In the genomic region with DNA sequence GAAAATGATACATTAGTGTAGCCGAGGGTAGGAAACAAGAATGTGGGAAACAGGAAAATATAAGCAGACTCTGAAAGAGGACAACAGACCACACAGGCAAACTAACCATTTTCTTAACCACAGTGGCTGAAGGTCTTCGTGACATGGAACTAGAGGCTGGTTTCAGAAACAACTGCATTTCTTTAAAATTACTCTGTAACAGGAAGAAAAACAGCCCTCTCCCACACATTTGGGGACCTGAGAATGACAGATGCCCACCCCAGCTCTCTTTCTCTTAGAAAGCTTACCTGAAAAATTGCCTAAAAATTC, we compare ENCODE assay signal across 14 cellular contexts. TPM values are rescaled to one million over a fixed set of nuclear protein-coding genes. Genes with fewer than 3 reads are reported as not detected.
DNase-seq lines count a peak whose midpoint lies in the region; ATAC-seq lines count a peak whose summit lies in the region.
"Had no signal": no experiment of that assay in that cellular context is flagged by ENCODE, and none has a peak within 500 bp of the region (broad histone marks: within the 10 kb centered on the region; RNA-seq: fewer than 3 reads in every experiment).

No MANE protein-coding gene starts in this region.

- no peak overlapping the region for H3K4me2 ChIP-seq in neuronal stem cell (ENCODE audit: insufficient read depth, low read length, poor library complexity, severe bottlenecking)

- H4K8ac ChIP-seq in neuronal stem cell (ENCODE audit: low read depth, low read length) = no peak overlapping the region

- no peaks in the 10 kb centered on the region for H3K79me1 ChIP-seq in neuronal stem cell (ENCODE audit: low read depth, low read length)

- H3K4ac ChIP-seq in neuronal stem cell (ENCODE audit: low read length) = no peak overlapping the region

- H3K9ac ChIP-seq in neuronal stem cell (ENCODE audit: low read depth, low read length, poor library complexity) = no peak overlapping the region

- no peak overlapping the region for H3K4me3 ChIP-seq in neuronal stem cell (ENCODE audit: low read length in 2 of 2)

- ATAC-seq in GM19025 (IDR thresholded peaks at IDR 0.05; ENCODE audit: low read depth, unreplicated experiment) (peak; percentile 49), GM21723 (IDR thresholded peaks at IDR 0.05; ENCODE audit: unreplicated experiment) (peak; percentile 83), HG03439 (IDR thresholded peaks at IDR 0.05; ENCODE audit: unreplicated experiment) (peak; percentile 56), GM21619 (IDR thresholded peaks at IDR 0.05; ENCODE audit: unreplicated experiment) (no peak)

- no peak overlapping the region for H3K23ac ChIP-seq in neuronal stem cell (ENCODE audit: low read depth, low read length, poor library complexity)

- peak overlapping the region; percentile 68 for H2AFZ ChIP-seq in neuronal stem cell (ENCODE audit: low read length)

- H2BK12ac ChIP-seq in neuronal stem cell (ENCODE audit: low read length) = no peak overlapping the region

- H3K18ac ChIP-seq in neuronal stem cell (ENCODE audit: low read length) = no peak overlapping the region

- no peak overlapping the region for H4K91ac ChIP-seq in neuronal stem cell (ENCODE audit: low read depth, low read length, poor library complexity)

- no peak overlapping the region for H2BK15ac ChIP-seq in neuronal stem cell (ENCODE audit: low read length)

- no peaks in the 10 kb centered on the region for H3K36me3 ChIP-seq in neuronal stem cell (replicated peaks in 1 of 2; ENCODE audit: control insufficient read depth in 2 of 2, insufficient read depth in 2 of 2, low read length in 2 of 2)

- H3K27ac ChIP-seq in neuronal stem cell (replicated peaks; ENCODE audit: low read length) = no peak overlapping the region

- DNase-seq in neuronal stem cell (ENCODE audit: low spot score) (no peak), amygdala (lab: John Stamatoyannopoulos, UW) (no peak), cerebellar nuclear complex (lab: John Stamatoyannopoulos, UW) (no peak)
- no peak for DNase-seq in effector CD8-positive, alpha-beta T cell (lab: John Stamatoyannopoulos, UW)
- DNase-seq: activated CD4-positive, CD25-positive, alpha-beta regulatory T cell treated with anti-CD3 and anti-CD28 coated beads, Interleukin-2, amount 50 U/mL, for 72 hours; CD8-positive, alpha-beta memory T cell; NCI-H1694; NK-92 treated with Interleukin-12 subunit alpha and Interleukin-12 subunit beta, amount 100 ng/mL, for 24 hours had no signal

- no CpG with 5 or more reads among the region's 2 CpGs for WGBS in neuronal stem cell (ENCODE audit: extremely low coverage in 2 of 2, insufficient read length in 2 of 2, insufficient replicate concordance in 1 of 2), 2 donors

- no peak overlapping the region for H2AK5ac ChIP-seq in neuronal stem cell (ENCODE audit: low read depth, low read length)

- no peak overlapping the region for H3K14ac ChIP-seq in neuronal stem cell (ENCODE audit: low read length)

- H2BK120ac ChIP-seq in neuronal stem cell (ENCODE audit: low read depth, low read length) = no peak overlapping the region

- peaks cover 4 to 11% of the 10 kb centered on the region in 2 donors for H3K9me3 ChIP-seq in neuronal stem cell (replicated peaks in 1 of 2; ENCODE audit: control insufficient read depth in 2 of 2, insufficient read depth in 1 of 2, low read depth in 1 of 2, low read length in 2 of 2)

- no peak overlapping the region for H2BK5ac ChIP-seq in neuronal stem cell (ENCODE audit: low read length)

- peaks cover 6 to 33% of the 10 kb centered on the region in 2 donors for H3K4me1 ChIP-seq in neuronal stem cell (ENCODE audit: control insufficient read depth in 2 of 2, insufficient read depth in 1 of 2, low read depth in 1 of 2, low read length in 2 of 2)

- no peaks in the 10 kb centered on the region for H3K27me3 ChIP-seq in neuronal stem cell (ENCODE audit: control insufficient read depth in 3 of 3, insufficient read depth in 3 of 3, low read depth in 1 of 3, low read length in 3 of 3)

RNA-seq across cellular contexts. Expression of a gene that starts 13.8 kb away (rescaled TPM):
- polyA plus RNA-seq in neuronal stem cell (2013, experiment 1 of 2) = not detected
- not detected for polyA plus RNA-seq in neuronal stem cell (2013, experiment 2 of 2)
- polyA plus RNA-seq: CD8-positive, alpha-beta memory T cell; small intestine; thymus had no signal
